In the genomic region with DNA sequence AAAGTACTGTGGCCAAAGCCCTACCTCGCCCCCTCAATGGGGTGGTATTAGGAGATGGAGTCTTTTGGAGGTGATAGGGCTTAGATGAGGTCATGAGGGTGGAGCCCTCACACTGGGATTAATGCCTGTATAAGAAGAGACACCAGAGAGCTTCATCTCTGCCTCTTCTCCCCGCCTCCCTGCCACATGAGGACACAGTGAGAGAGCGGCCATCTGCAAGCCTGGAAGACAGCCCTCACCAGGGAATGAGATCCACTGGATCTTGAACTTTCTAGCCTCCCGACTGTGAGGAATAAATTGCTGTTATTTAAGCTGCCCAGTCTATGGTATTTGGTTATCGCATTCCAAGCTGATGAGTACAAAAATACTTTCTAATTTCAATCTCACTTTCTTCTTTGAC, we compare ENCODE assay signal across 21 cellular contexts.
"Had no signal": no experiment of that assay in that cellular context is flagged by ENCODE, and none has a peak within 500 bp of the region (broad histone marks: within the 10 kb centered on the region; RNA-seq: fewer than 3 reads in every experiment).

No MANE protein-coding gene starts in this region.

- H3K4me3 Mint-ChIP-seq: endodermal cell, naive B cell, nephron, type B pancreatic cell had no signal

- H3K27ac Mint-ChIP-seq: endodermal cell, nephron, type B pancreatic cell had no signal

- H3K27me3 Mint-ChIP-seq: naive B cell, type B pancreatic cell had no signal

- H3K4me1 Mint-ChIP-seq: endodermal cell, nephron had no signal

- H3K4me3 ChIP-seq: coronary artery, hepatocyte, lung, skin epidermis had no signal

- H3K36me3 Mint-ChIP-seq: naive B cell, type B pancreatic cell had no signal

- DNase-seq: effector CD4-positive, alpha-beta T cell; endodermal cell; erythroblast; foreskin keratinocyte; head of caudate nucleus; kidney; left cardiac atrium; left ventricle myocardium superior; mesenchymal stem cell; midbrain; naive B cell; posterior cingulate gyrus; stimulated activated CD4-positive, alpha-beta T cell treated with anti-CD3 and anti-CD28 coated beads, Interleukin-12 subunit alpha, Interleukin-12 subunit beta, amount 100 ng/mL, for 4 hours; stimulated activated naive CD4-positive, alpha-beta T cell treated with Interleukin-2 at 50 U/mL for 16 hours had no signal

- ATAC-seq: foreskin keratinocyte, left cardiac atrium, left ventricle myocardium superior, sciatic nerve had no signal
